In genomic region chr16:84593825-84594724, GRCh38 we compare ENCODE assay signal across 8 cellular contexts. TPM values are rescaled to one million over a fixed set of nuclear protein-coding genes. Genes with fewer than 3 reads are reported as not detected.
DNase-seq lines count a peak whose midpoint lies in the region; ATAC-seq and TF ChIP-seq lines count a peak whose summit lies in the region.

No MANE protein-coding gene starts in this region.

- peak overlapping the region; percentile 97 for H3K27ac ChIP-seq in OCI-LY7 (ENCODE audit: low read depth, low read length, poor library complexity, severe bottlenecking)
- peak overlapping the region; percentile 66 to 77 (median 73) for H3K27ac ChIP-seq in transverse colon
- H3K27ac ChIP-seq in hepatocyte, result no peak overlapping the region
- H3K27ac ChIP-seq in SJCRH30, result no peak overlapping the region

- H3K27me3 ChIP-seq in transverse colon (no peaks in the 10 kb centered on the region), hepatocyte (no peaks in the 10 kb centered on the region), SJCRH30 (no peaks in the 10 kb centered on the region)

- H3K9me3 ChIP-seq in OCI-LY7 (ENCODE audit: low read length), result no peaks in the 10 kb centered on the region
- no peaks in the 10 kb centered on the region for H3K9me3 ChIP-seq in transverse colon
- H3K9me3 ChIP-seq in hepatocyte (ENCODE audit: low read depth), result no peaks in the 10 kb centered on the region
- no peaks in the 10 kb centered on the region for H3K9me3 ChIP-seq in SJCRH30 (replicated peaks)

- CTCF ChIA-PET in OCI-LY7 (lab: Charles Lee; ENCODE audit: unreplicated experiment), result interaction anchor here (0.5 kb wide), 1 partner anchor 26 kb away, joined by 3 read pairs; no protein-coding TSS in a partner anchor

- 27 to 36% methylated on average over 4 to 23 of the region's 23 CpGs for WGBS in transverse colon (ENCODE audit: low coverage in 1 of 2), 2 donors
- 83% methylated on average over 23 of the region's 23 CpGs for WGBS in hepatocyte (ENCODE audit: low lambda C conversion rate, missing lambda C conversion rate)

- H3K4me1 ChIP-seq in OCI-LY7 (ENCODE audit: insufficient read depth, low read length, poor library complexity, severe bottlenecking) (peaks cover 69% of the 10 kb centered on the region), transverse colon (peaks cover 23 to 32% (median 26%) of the 10 kb centered on the region in 4 donors), hepatocyte (ENCODE audit: insufficient read depth) (peaks cover 10% of the 10 kb centered on the region), SJCRH30 (peaks cover 1% of the 10 kb centered on the region; the same call in 1 of the 2 replicates)

- in situ Hi-C loops in transverse colon (cut with MboI; ENCODE audit: low pct_ligation_motif_present in 1 of 4, low pct_unique_long_range_greater_than_20kb in 1 of 4, low sequenced_read_pairs in 3 of 4), result no loop called here

- H3K9me2 ChIP-seq in OCI-LY7 (ENCODE audit: insufficient read depth, low read length) (no peaks in the 10 kb centered on the region), hepatocyte (replicated peaks; ENCODE audit: insufficient read depth) (no peaks in the 10 kb centered on the region)

- peak; percentile 39 for TF ChIP-seq POLR2A in transverse colon (IDR thresholded peaks at IDR 0.05)

- H3K9me3 Mint-ChIP-seq in memory B cell, result peaks cover 2% of the 10 kb centered on the region

- H4K20me1 ChIP-seq in OCI-LY7 (ENCODE audit: insufficient read depth, low read length), result no peaks in the 10 kb centered on the region
- no peaks in the 10 kb centered on the region for H4K20me1 ChIP-seq in hepatocyte (ENCODE audit: insufficient read depth, poor library complexity, severe bottlenecking)

- H2AFZ ChIP-seq in OCI-LY7 (ENCODE audit: low read length) (peak overlapping the region; percentile 2; the same call in 1 of the 2 replicates), hepatocyte (no peak overlapping the region)

- ATAC-seq in GM18907 (IDR thresholded peaks at IDR 0.05; ENCODE audit: unreplicated experiment), result peak; percentile 91
- ATAC-seq in HG02852 (IDR thresholded peaks at IDR 0.05; ENCODE audit: unreplicated experiment), result peak; percentile 81
- ATAC-seq in memory B cell (ENCODE audit: low read depth), result peak; percentile 92

- peak overlapping the region; percentile 99 for H3K27ac Mint-ChIP-seq in memory B cell

- H3K4me1 Mint-ChIP-seq in memory B cell, result peaks cover 51% of the 10 kb centered on the region

- H3K4me3 ChIP-seq in OCI-LY7 (ENCODE audit: low read depth, low read length, poor library complexity, severe bottlenecking) (peak overlapping the region; percentile 71), transverse colon (peak overlapping the region in 1 of 4 donors; percentile 22), hepatocyte (no peak overlapping the region), SJCRH30 (no peak overlapping the region)

- POLR2A ChIA-PET in OCI-LY7 (lab: Charles Lee), result interaction anchor here (0.6 to 2.8 kb wide), 8 partner anchors 8 to 101 kb away, joined by 3 to 10 read pairs (median 6); no protein-coding TSS in a partner anchor

- H3K4me2 ChIP-seq in OCI-LY7 (ENCODE audit: low read length) (peak overlapping the region; percentile 87), hepatocyte (no peak overlapping the region)

- DNase-seq in OCI-LY7 (ENCODE audit: low spot score) (peak; percentile 97), memory B cell (ENCODE audit: low spot score in 2 of 2) (peak; percentile 73 to 89), transverse colon (peak; percentile 84), hepatocyte (ENCODE audit: low spot score) (no peak), SJCRH30 (no peak)
- peak; percentile 38 for DNase-seq in activated naive CD4-positive, alpha-beta T cell treated with anti-CD3 and anti-CD28 coated beads, Interleukin-2, amount 50 U/mL, for 16 hours

- peak overlapping the region; percentile 99 for H3K4me3 Mint-ChIP-seq in memory B cell

- TF ChIP-seq EP300 in transverse colon (IDR thresholded peaks at IDR 0.05; ENCODE audit: low read depth), result no peak

- H3K79me2 ChIP-seq in OCI-LY7 (ENCODE audit: insufficient read depth, low read depth, low read length), result peaks cover 72% of the 10 kb centered on the region
- H3K79me2 ChIP-seq in hepatocyte, result peaks cover 29% of the 10 kb centered on the region

- intact Hi-C loops in OCI-LY7 (cut with micrococcal nuclease; ENCODE audit: unreplicated experiment) (loop anchor here (1.0 to 10.0 kb wide), 3 partner anchors 23 to 1311 kb away; no protein-coding TSS in a partner anchor), transverse colon (cut with DNase I; ENCODE audit: low total_unique reads) (no loop called here)

- TF ChIP-seq CTCF in OCI-LY7 (conservative IDR thresholded peaks at IDR 0.05; ENCODE audit: low read length), result no peak
- no peak for TF ChIP-seq CTCF in transverse colon (IDR thresholded peaks at IDR 0.05)
- TF ChIP-seq CTCF in hepatocyte (IDR thresholded peaks at IDR 0.05; ENCODE audit: poor library complexity), result no peak

- H3K36me3 ChIP-seq in OCI-LY7 (ENCODE audit: insufficient read depth, low read length) (peaks cover 61% of the 10 kb centered on the region), transverse colon (no peaks in the 10 kb centered on the region), hepatocyte (replicated peaks; ENCODE audit: insufficient read depth, low read depth) (no peaks in the 10 kb centered on the region), SJCRH30 (no peaks in the 10 kb centered on the region)

- no TSS peak for BruUV-seq in OCI-LY7 (replicated peaks; lab: Mats Ljungman, UMichigan)

- H3K27me3 Mint-ChIP-seq in memory B cell, result no peaks in the 10 kb centered on the region

- peaks cover 39% of the 10 kb centered on the region for H3K36me3 Mint-ChIP-seq in memory B cell

RNA-seq across cellular contexts. Expression of gene COTL1, which starts 23.8 kb away (rescaled TPM):
- 119 and 125 TPM in 2 replicates for total RNA-seq in OCI-LY7 (2014; rRNA removed; shearing (Covaris generic))
- 214 and 232 TPM in 2 replicates for total RNA-seq in OCI-LY7 (2022)
- total RNA-seq in transverse colon, result 10 to 100 TPM; 31.1 to 78.9 (median 47.9) TPM
- total RNA-seq in hepatocyte, result 30.1 and 32.8 TPM in 2 replicates
- 101 and 104 TPM in 2 replicates for polyA plus RNA-seq in hepatocyte
- 24.8 and 25.8 TPM in 2 replicates for total RNA-seq in SJCRH30 (2014; rRNA removed; shearing (Covaris generic))

RNA-seq across cellular contexts. Expression of gene KLHL36, which starts 54.2 kb away (rescaled TPM):
- 50.1 and 58.9 TPM in 2 replicates for total RNA-seq in OCI-LY7 (2014; rRNA removed; shearing (Covaris generic))
- total RNA-seq in OCI-LY7 (2022) (66.1 and 69.0 TPM in 2 replicates), transverse colon (10 to 100 TPM; 38.0 to 75.5 (median 66.7) TPM), hepatocyte (45.0 and 50.5 TPM in 2 replicates)
- polyA plus RNA-seq in hepatocyte, result 24.4 and 29.9 TPM in 2 replicates
- total RNA-seq in SJCRH30 (2014; rRNA removed; shearing (Covaris generic)), result 9.5 and 10.1 TPM in 2 replicates

Comparison
In these comparisons a context has a peak if more than half of its experiments do, and no peak if none do; other contexts are left out.
1. DNase-seq: peak in OCI-LY7 (single experiment), activated naive CD4-positive, alpha-beta T cell treated with anti-CD3 and anti-CD28 coated beads, Interleukin-2, amount 50 U/mL, for 16 hours (single experiment), memory B cell (2 of 2) and transverse colon (single experiment); none in hepatocyte (single experiment) and SJCRH30 (0 of 2).
2. H3K27ac ChIP-seq: peak in OCI-LY7 (single experiment) and transverse colon (4 of 4); none in hepatocyte (single experiment) and SJCRH30 (single experiment).
3. Peak in every context shown above with its lines, with median percentiles within 50 percentile points of each other: ATAC-seq.